ENCODE assay signal across 22 cellular contexts in the genomic region with DNA sequence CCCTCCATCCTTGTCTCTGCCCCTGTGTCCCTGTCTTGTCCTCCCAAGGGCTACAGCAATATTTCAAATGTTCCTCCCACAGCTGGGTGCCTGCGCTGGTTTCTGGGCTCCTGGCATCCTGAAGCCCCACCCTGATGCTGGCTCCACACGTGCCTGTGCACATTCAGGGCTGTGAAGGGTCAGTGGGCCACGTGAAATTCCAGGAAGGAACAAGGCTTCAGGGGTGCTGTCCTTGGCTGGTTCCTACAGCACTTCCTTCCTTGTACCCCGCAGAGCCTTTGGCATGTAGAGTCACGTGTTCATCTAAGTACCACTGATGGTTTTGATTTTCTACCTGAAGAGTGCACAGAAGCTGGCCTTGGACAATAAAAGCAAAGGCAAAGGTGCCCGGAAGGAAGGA. TPM values are rescaled to one million over a fixed set of nuclear protein-coding genes. Genes with fewer than 3 reads are reported as not detected.
DNase-seq lines count a peak whose midpoint lies in the region; ATAC-seq and TF ChIP-seq lines count a peak whose summit lies in the region.
"Had no signal": no experiment of that assay in that cellular context is flagged by ENCODE, and none has a peak within 500 bp of the region (broad histone marks: within the 10 kb centered on the region; RNA-seq: fewer than 3 reads in every experiment).

No MANE protein-coding gene starts in this region.

- no peak overlapping the region for H3K27ac Mint-ChIP-seq in immature natural killer cell
- H3K27ac Mint-ChIP-seq: activated naive CD8-positive, alpha-beta T cell treated with anti-CD3 and anti-CD28 coated beads for 36 hours; activated T-helper 1 cell treated with anti-CD3 and anti-CD28 coated beads, Interleukin-12 subunit alpha, Interleukin-12 subunit beta, Interleukin-2, Interleukin-4 antibody, amounts not matched to agents 30 ng/mL and 10 ng/mL and 1 ng/mL, durations not matched to agents 14 hours and 24 hours and 36 hours; natural killer cell; progenitor cell of endocrine pancreas had no signal

- TF ChIP-seq CTCF in A673 (conservative IDR thresholded peaks at IDR 0.05; ENCODE audit: low read depth, low read length) (no peak), MM.1S (IDR thresholded peaks at IDR 0.05; ENCODE audit: low read length) (no peak), gastroesophageal sphincter (IDR thresholded peaks at IDR 0.05) (no peak)

- no peak overlapping the region for H3K9ac ChIP-seq in MM.1S (ENCODE audit: low read length)
- no peak overlapping the region for H3K9ac ChIP-seq in neuronal stem cell (ENCODE audit: low read depth, low read length, poor library complexity)

- H3K27ac ChIP-seq in A673 (ENCODE audit: low read depth, low read length, poor library complexity, severe bottlenecking) (no peak overlapping the region), MM.1S (ENCODE audit: low read length) (no peak overlapping the region), gastroesophageal sphincter (peak overlapping the region in 3 of 4 donors; percentile 20 to 54 (median 50)), neuronal stem cell (replicated peaks; ENCODE audit: low read length) (no peak overlapping the region)
- H3K27ac ChIP-seq: PC-9, SK-N-MC had no signal

- no peaks in the 10 kb centered on the region for H3K79me2 ChIP-seq in MM.1S (ENCODE audit: low read length)

- H2BK5ac ChIP-seq in neuronal stem cell (ENCODE audit: low read length): no peak overlapping the region

- no peak overlapping the region for H2BK12ac ChIP-seq in neuronal stem cell (ENCODE audit: low read length)

- no peaks in the 10 kb centered on the region for H3K36me3 ChIP-seq in A673 (ENCODE audit: insufficient read depth, low read length, poor library complexity, severe bottlenecking)
- no peaks in the 10 kb centered on the region for H3K36me3 ChIP-seq in MM.1S (replicated peaks; ENCODE audit: insufficient read depth, low read length)
- no peaks in the 10 kb centered on the region for H3K36me3 ChIP-seq in gastroesophageal sphincter
- H3K36me3 ChIP-seq in neuronal stem cell (replicated peaks in 1 of 2; ENCODE audit: control insufficient read depth in 2 of 2, insufficient read depth in 2 of 2, low read length in 2 of 2): no peaks in the 10 kb centered on the region
- H3K36me3 ChIP-seq: esophagus squamous epithelium had no signal

- peak overlapping the region; percentile 16 for H2AK5ac ChIP-seq in neuronal stem cell (ENCODE audit: low read depth, low read length)

- no peak overlapping the region for H3K14ac ChIP-seq in neuronal stem cell (ENCODE audit: low read length)

- TF ChIP-seq POLR2A in gastroesophageal sphincter (IDR thresholded peaks at IDR 0.05): no peak

- CTCF ChIA-PET in A673 (lab: Charles Lee): interaction anchor here (0.7 kb wide), 1 partner anchor 24 kb away, joined by 3 read pairs; no protein-coding TSS in a partner anchor

- H3K27me3 ChIP-seq in A673 (replicated peaks; ENCODE audit: insufficient read depth, low read depth, low read length, poor library complexity) (no peaks in the 10 kb centered on the region), MM.1S (replicated peaks; ENCODE audit: insufficient read depth, low read length) (no peaks in the 10 kb centered on the region), gastroesophageal sphincter (peaks cover 10% of the 10 kb centered on the region), neuronal stem cell (ENCODE audit: control insufficient read depth in 3 of 3, insufficient read depth in 3 of 3, low read depth in 1 of 3, low read length in 3 of 3) (peaks cover 0 to 32% (median 0%) of the 10 kb centered on the region in 3 experiments)

- DNase-seq in A673 (ENCODE audit: low spot score) (peak; percentile 70), MM.1S (no peak), neuronal stem cell (ENCODE audit: low spot score) (no peak), immature natural killer cell (no peak), NCI-H128 (lab: John Stamatoyannopoulos, UW; ENCODE audit: unreplicated experiment) (no peak)
- DNase-seq in activated CD4-positive, alpha-beta T cell treated with anti-CD3 and anti-CD28 coated beads, Interleukin-2, amount 50 U/mL, for 1 hour: no peak
- DNase-seq: activated naive CD8-positive, alpha-beta T cell treated with anti-CD3 and anti-CD28 coated beads for 36 hours; DND-41; esophagus squamous epithelium; glutamatergic neuron; H9; KG1; mesenchymal stem cell; natural killer cell; NCI-H1092 treated with DMSO at 0.1 percent for 48 hours; NCI-H510A treated with DMSO at 0.1 percent for 48 hours; PC-9 had no signal

- H3K23ac ChIP-seq in neuronal stem cell (ENCODE audit: low read depth, low read length, poor library complexity): no peak overlapping the region

- no peak overlapping the region for H3K4ac ChIP-seq in neuronal stem cell (ENCODE audit: low read length)

- no peak overlapping the region for H3K4me3 Mint-ChIP-seq in immature natural killer cell
- H3K4me3 Mint-ChIP-seq: activated naive CD8-positive, alpha-beta T cell treated with anti-CD3 and anti-CD28 coated beads for 36 hours; activated T-helper 1 cell treated with anti-CD3 and anti-CD28 coated beads, Interleukin-12 subunit alpha, Interleukin-12 subunit beta, Interleukin-2, Interleukin-4 antibody, amounts not matched to agents 30 ng/mL and 10 ng/mL and 1 ng/mL, durations not matched to agents 14 hours and 24 hours and 36 hours; H9; natural killer cell had no signal

- no peak overlapping the region for H4K91ac ChIP-seq in neuronal stem cell (ENCODE audit: low read depth, low read length, poor library complexity)

- no peaks in the 10 kb centered on the region for H3F3A ChIP-seq in MM.1S (ENCODE audit: insufficient read depth, low read length)

- no peaks in the 10 kb centered on the region for H3K79me1 ChIP-seq in neuronal stem cell (ENCODE audit: low read depth, low read length)

- H4K8ac ChIP-seq in neuronal stem cell (ENCODE audit: low read depth, low read length): no peak overlapping the region

- no peaks in the 10 kb centered on the region for H4K20me1 ChIP-seq in MM.1S (ENCODE audit: insufficient read depth, low read length)

- H3K4me3 ChIP-seq in A673 (ENCODE audit: low read depth, low read length, poor library complexity, severe bottlenecking): peak overlapping the region; percentile 10
- no peak overlapping the region for H3K4me3 ChIP-seq in MM.1S (ENCODE audit: low read length)
- H3K4me3 ChIP-seq in gastroesophageal sphincter: no peak overlapping the region
- H3K4me3 ChIP-seq in neuronal stem cell (ENCODE audit: low read length in 2 of 2): no peak overlapping the region
- H3K4me3 ChIP-seq: PC-9, SK-N-MC had no signal

- H2BK120ac ChIP-seq in neuronal stem cell (ENCODE audit: low read depth, low read length): no peak overlapping the region

- peaks cover 6 to 9% (median 8%) of the 10 kb centered on the region in 3 donors for H3K27me3 Mint-ChIP-seq in immature natural killer cell (ENCODE audit: low read depth in 3 of 3)

- H2BK15ac ChIP-seq in neuronal stem cell (ENCODE audit: low read length): no peak overlapping the region

- ATAC-seq in gastroesophageal sphincter (peak; percentile 54), HG03565 (IDR thresholded peaks at IDR 0.05; ENCODE audit: unreplicated experiment) (no peak)
- ATAC-seq: natural killer cell had no signal

- no peak overlapping the region for H3K18ac ChIP-seq in neuronal stem cell (ENCODE audit: low read length)

- H3K4me2 ChIP-seq in MM.1S (ENCODE audit: low read depth, low read length) (no peak overlapping the region), neuronal stem cell (ENCODE audit: insufficient read depth, low read length, poor library complexity, severe bottlenecking) (no peak overlapping the region)
- H3K4me2 ChIP-seq: PC-9 had no signal

- WGBS in gastroesophageal sphincter (ENCODE audit: low coverage in 1 of 2), 2 donors: 0 to 38% methylated on average over 1 to 2 of the region's 6 CpGs
- no CpG with 5 or more reads among the region's 6 CpGs for WGBS in neuronal stem cell (ENCODE audit: extremely low coverage in 2 of 2, insufficient read length in 2 of 2, insufficient replicate concordance in 1 of 2), 2 donors

- TF ChIP-seq EP300 in gastroesophageal sphincter (IDR thresholded peaks at IDR 0.05): no peak

- no TSS peak for BruUV-seq in A673 (replicated peaks; lab: Mats Ljungman, UMichigan)

- intact Hi-C loops in A673 (cut with micrococcal nuclease; ENCODE audit: unreplicated experiment): no loop called here

- POLR2A ChIA-PET in A673 (lab: Charles Lee; ENCODE audit: low non-redundant PET): no interaction called here

- H3K4me1 ChIP-seq in A673 (ENCODE audit: insufficient read depth, low read length, poor library complexity, severe bottlenecking): peaks cover 25% of the 10 kb centered on the region
- H3K4me1 ChIP-seq in MM.1S (ENCODE audit: low read length): no peaks in the 10 kb centered on the region
- no peaks in the 10 kb centered on the region for H3K4me1 ChIP-seq in gastroesophageal sphincter
- H3K4me1 ChIP-seq in neuronal stem cell (ENCODE audit: control insufficient read depth in 2 of 2, insufficient read depth in 1 of 2, low read depth in 1 of 2, low read length in 2 of 2): no peaks in the 10 kb centered on the region

- 0 out of 2 replicates have a peak overlapping the region, but pooled peaks have one; percentile 23 for H2AFZ ChIP-seq in MM.1S (ENCODE audit: low read length)
- H2AFZ ChIP-seq in neuronal stem cell (ENCODE audit: low read length): no peak overlapping the region
- H2AFZ ChIP-seq: PC-9 had no signal

- H3K36me3 Mint-ChIP-seq in immature natural killer cell: no peaks in the 10 kb centered on the region
- H3K36me3 Mint-ChIP-seq: activated naive CD8-positive, alpha-beta T cell treated with anti-CD3 and anti-CD28 coated beads for 36 hours; natural killer cell had no signal

- H3K9me3 Mint-ChIP-seq in immature natural killer cell: no peaks in the 10 kb centered on the region
- H3K9me3 Mint-ChIP-seq: activated naive CD8-positive, alpha-beta T cell treated with anti-CD3 and anti-CD28 coated beads for 36 hours; activated T-helper 1 cell treated with anti-CD3 and anti-CD28 coated beads, Interleukin-12 subunit alpha, Interleukin-12 subunit beta, Interleukin-2, Interleukin-4 antibody, amounts not matched to agents 30 ng/mL and 10 ng/mL and 1 ng/mL, durations not matched to agents 14 hours and 24 hours and 36 hours; H9; natural killer cell had no signal

- H3K4me1 Mint-ChIP-seq in immature natural killer cell: peaks cover 0 to 5% of the 10 kb centered on the region in 2 donors
- H3K4me1 Mint-ChIP-seq: natural killer cell had no signal

- no peaks in the 10 kb centered on the region for H3K9me2 ChIP-seq in MM.1S (replicated peaks; ENCODE audit: insufficient read depth, low read length)

- H3K9me3 ChIP-seq in A673 (ENCODE audit: low read depth, low read length, poor library complexity, severe bottlenecking) (no peaks in the 10 kb centered on the region), MM.1S (replicated peaks; ENCODE audit: insufficient read depth, low read length) (no peaks in the 10 kb centered on the region), gastroesophageal sphincter (no peaks in the 10 kb centered on the region), neuronal stem cell (replicated peaks in 1 of 2; ENCODE audit: control insufficient read depth in 2 of 2, insufficient read depth in 1 of 2, low read depth in 1 of 2, low read length in 2 of 2) (no peaks in the 10 kb centered on the region)
- H3K9me3 ChIP-seq: esophagus squamous epithelium had no signal

RNA-seq across cellular contexts. Expression of a gene that starts 57.7 kb away (rescaled TPM):
- total RNA-seq in A673 (2021): 23.6 and 23.8 TPM in 2 replicates
- total RNA-seq in gastroesophageal sphincter: 10 to 100 TPM; 12.8 to 16.1 (median 13.8) TPM
- 33.0 TPM for polyA plus RNA-seq in neuronal stem cell (2013, experiment 1 of 2)
- polyA plus RNA-seq in neuronal stem cell (2013, experiment 2 of 2): 33.8 TPM
- 1 to 10 TPM in 2 of 3 donors, under 1 TPM in 1; 0.06 to 2.8 (median 2.3) TPM for polyA plus RNA-seq in immature natural killer cell

Comparison
In these comparisons a context has a peak if more than half of its experiments do, and no peak if none do; other contexts are left out.
1. H3K27ac ChIP-seq: peak in gastroesophageal sphincter (3 of 4); none in A673 (single experiment), MM.1S (single experiment) and neuronal stem cell (single experiment).